Comparison of ENCODE assay signal across 19 cellular contexts in genomic region chr6:31125162-31125561, GRCh38. TPM values are rescaled to one million over a fixed set of nuclear protein-coding genes. Genes with fewer than 3 reads are reported as not detected.
A peak's percentile ranks its signal among the peaks of the same experiment; 100 is the strongest.
DNase-seq lines count a peak whose midpoint lies in the region; ATAC-seq and TF ChIP-seq lines count a peak whose summit lies in the region.
"Had no signal": no experiment of that assay in that cellular context is flagged by ENCODE, and none has a peak within 500 bp of the region (broad histone marks: within the 10 kb centered on the region; RNA-seq: fewer than 3 reads in every experiment).

No MANE protein-coding gene starts in this region.

- WGBS in testis, 2 donors = 54 to 59% methylated on average over 8 of the region's 8 CpGs

- H3K9me3 ChIP-seq in lower lobe of right lung (no peaks in the 10 kb centered on the region), testis (no peaks in the 10 kb centered on the region)

- DNase-seq in A172 (ENCODE audit: low spot score) = peak; percentile 69
- DNase-seq in LoVo (ENCODE audit: low spot score) = peak; percentile 15
- peak; percentile 47 to 92 for DNase-seq in dermis microvascular lymphatic vessel endothelial cell (ENCODE audit: low read depth in 2 of 2)
- DNase-seq in lower lobe of right lung = peak; percentile 61
- no peak for DNase-seq in NCI-H524 (lab: John Stamatoyannopoulos, UW)
- no peak for DNase-seq in testis
- DNase-seq in natural killer cell treated with Interleukin-12 subunit alpha and Interleukin-12 subunit beta and Interleukin-15 and Interleukin-18, amount 100 ng/mL, for 72 hours (ENCODE audit: low spot score) = no peak
- DNase-seq: activated CD4-positive, alpha-beta memory T cell treated with anti-CD3 and anti-CD28 coated beads for 36 hours; dorsolateral prefrontal cortex; GOT3; hypothalamus; NCI-H774; nephron progenitor cell; stimulated activated CD4-positive, alpha-beta T cell treated with anti-CD3 and anti-CD28 coated beads, Interleukin-2, amount 100 ng/mL, for 24 hours; stimulated activated naive CD4-positive, alpha-beta T cell treated with Interleukin-2 at 50 U/mL for 16 hours; T-helper 1 cell had no signal

- intact Hi-C loops in lower lobe of right lung (cut with DNase I) (no loop called here), testis (cut with DNase I; ENCODE audit: low total_unique reads) (no loop called here)

- ATAC-seq in lower lobe of right lung (peak; percentile 64 to 74), GM19351 (IDR thresholded peaks at IDR 0.05; ENCODE audit: unreplicated experiment) (no peak)
- ATAC-seq in natural killer cell treated with Interleukin-12 subunit alpha and Interleukin-12 subunit beta and Interleukin-15 and Interleukin-18, amount 100 ng/mL, for 72 hours = no peak

- no peak overlapping the region for H3K4me3 ChIP-seq in lower lobe of right lung
- H3K4me3 ChIP-seq in testis = no peak overlapping the region
- H3K4me3 ChIP-seq: dorsolateral prefrontal cortex had no signal

- H3K27ac Mint-ChIP-seq in natural killer cell treated with Interleukin-12 subunit alpha and Interleukin-12 subunit beta and Interleukin-15 and Interleukin-18, amount 100 ng/mL, for 72 hours = no peak overlapping the region
- H3K27ac Mint-ChIP-seq: activated CD4-positive, alpha-beta memory T cell treated with anti-CD3 and anti-CD28 coated beads for 36 hours; nephron progenitor cell had no signal

- no peak for TF ChIP-seq POLR2A in testis (IDR thresholded peaks at IDR 0.05)

- H3K4me1 ChIP-seq in lower lobe of right lung (peaks cover 17% of the 10 kb centered on the region), testis (peaks cover 11% of the 10 kb centered on the region)

- peaks cover 7 to 15% of the 10 kb centered on the region in 2 donors for H3K27me3 Mint-ChIP-seq in natural killer cell treated with Interleukin-12 subunit alpha and Interleukin-12 subunit beta and Interleukin-15 and Interleukin-18, amount 100 ng/mL, for 72 hours

- no peaks in the 10 kb centered on the region for H3K36me3 Mint-ChIP-seq in natural killer cell treated with Interleukin-12 subunit alpha and Interleukin-12 subunit beta and Interleukin-15 and Interleukin-18, amount 100 ng/mL, for 72 hours
- H3K36me3 Mint-ChIP-seq: activated CD4-positive, alpha-beta memory T cell treated with anti-CD3 and anti-CD28 coated beads for 36 hours had no signal

- H3K27ac ChIP-seq in lower lobe of right lung (no peak overlapping the region), testis (no peak overlapping the region)
- H3K27ac ChIP-seq: dorsolateral prefrontal cortex, KMS-11 had no signal

- H3K36me3 ChIP-seq in lower lobe of right lung (no peaks in the 10 kb centered on the region), testis (ENCODE audit: low read depth, missing control alignments) (no peaks in the 10 kb centered on the region)

- H3K27me3 ChIP-seq in lower lobe of right lung (ENCODE audit: low read depth) = no peaks in the 10 kb centered on the region
- H3K27me3 ChIP-seq in testis = no peaks in the 10 kb centered on the region

- no peak for TF ChIP-seq CTCF in lower lobe of right lung (IDR thresholded peaks at IDR 0.05)
- TF ChIP-seq CTCF in testis (IDR thresholded peaks at IDR 0.05) = no peak

- H3K9me3 Mint-ChIP-seq in natural killer cell treated with Interleukin-12 subunit alpha and Interleukin-12 subunit beta and Interleukin-15 and Interleukin-18, amount 100 ng/mL, for 72 hours = no peaks in the 10 kb centered on the region
- H3K9me3 Mint-ChIP-seq: activated CD4-positive, alpha-beta memory T cell treated with anti-CD3 and anti-CD28 coated beads for 36 hours; nephron progenitor cell had no signal

- H3K4me1 Mint-ChIP-seq in natural killer cell treated with Interleukin-12 subunit alpha and Interleukin-12 subunit beta and Interleukin-15 and Interleukin-18, amount 100 ng/mL, for 72 hours (ENCODE audit: low read depth in 2 of 2) = peaks cover 4% of the 10 kb centered on the region in 2 donors

- no peak overlapping the region for H3K4me3 Mint-ChIP-seq in natural killer cell treated with Interleukin-12 subunit alpha and Interleukin-12 subunit beta and Interleukin-15 and Interleukin-18, amount 100 ng/mL, for 72 hours
- H3K4me3 Mint-ChIP-seq: activated CD4-positive, alpha-beta memory T cell treated with anti-CD3 and anti-CD28 coated beads for 36 hours; nephron progenitor cell had no signal

RNA-seq across cellular contexts. Expression of gene CDSN, which starts 4.9 kb away (rescaled TPM):
- total RNA-seq in A172 (2014; rRNA removed; shearing (Covaris generic)) = not detected in 2 replicates
- total RNA-seq in dermis microvascular lymphatic vessel endothelial cell = under 0.01 TPM in 1 of 2 replicates, not detected in the other
- not detected for total RNA-seq in lower lobe of right lung
- under 1 TPM in 1 of 2 donors, not detected in 1; 0.06 TPM for total RNA-seq in testis
- polyA plus RNA-seq in testis (ENCODE audit: insufficient read depth, low read depth, low replicate concordance) = 0.32 TPM
- not detected for total RNA-seq in natural killer cell treated with Interleukin-12 subunit alpha and Interleukin-12 subunit beta and Interleukin-15 and Interleukin-18, amount 100 ng/mL, for 72 hours
- total RNA-seq: activated CD4-positive, alpha-beta memory T cell treated with anti-CD3 and anti-CD28 coated beads for 36 hours; dorsolateral prefrontal cortex; G401 had no signal

RNA-seq across cellular contexts. Expression of gene PSORS1C1, which starts 10.6 kb away (rescaled TPM):
- total RNA-seq in A172 (2014; rRNA removed; shearing (Covaris generic)) = 1.1 and 3.4 TPM in 2 replicates
- 3.7 and 3.8 TPM in 2 replicates for total RNA-seq in dermis microvascular lymphatic vessel endothelial cell
- total RNA-seq in lower lobe of right lung = 10.5 TPM
- 10 to 100 TPM; 28.0 to 32.7 TPM for total RNA-seq in testis
- polyA plus RNA-seq in testis (ENCODE audit: insufficient read depth, low read depth, low replicate concordance) = 126 TPM
- not detected for total RNA-seq in natural killer cell treated with Interleukin-12 subunit alpha and Interleukin-12 subunit beta and Interleukin-15 and Interleukin-18, amount 100 ng/mL, for 72 hours
- total RNA-seq: activated CD4-positive, alpha-beta memory T cell treated with anti-CD3 and anti-CD28 coated beads for 36 hours; G401 had no signal

RNA-seq across cellular contexts. Expression of gene C6orf15, which starts 12.8 kb away (rescaled TPM):
- 2.4 TPM in 2 replicates for total RNA-seq in A172 (2014; rRNA removed; shearing (Covaris generic))
- total RNA-seq in dermis microvascular lymphatic vessel endothelial cell = not detected in 2 replicates
- not detected for total RNA-seq in lower lobe of right lung
- not detected for total RNA-seq in testis
- not detected for polyA plus RNA-seq in testis (ENCODE audit: insufficient read depth, low read depth, low replicate concordance)
- total RNA-seq in natural killer cell treated with Interleukin-12 subunit alpha and Interleukin-12 subunit beta and Interleukin-15 and Interleukin-18, amount 100 ng/mL, for 72 hours = not detected
- total RNA-seq: activated CD4-positive, alpha-beta memory T cell treated with anti-CD3 and anti-CD28 coated beads for 36 hours; dorsolateral prefrontal cortex; G401 had no signal

RNA-seq across cellular contexts. Expression of gene PSORS1C2, which starts 13.7 kb away (rescaled TPM):
- not detected in 2 replicates for total RNA-seq in A172 (2014; rRNA removed; shearing (Covaris generic))
- not detected in 2 replicates for total RNA-seq in dermis microvascular lymphatic vessel endothelial cell
- not detected for total RNA-seq in lower lobe of right lung
- not detected for total RNA-seq in testis
- not detected for polyA plus RNA-seq in testis (ENCODE audit: insufficient read depth, low read depth, low replicate concordance)
- not detected for total RNA-seq in natural killer cell treated with Interleukin-12 subunit alpha and Interleukin-12 subunit beta and Interleukin-15 and Interleukin-18, amount 100 ng/mL, for 72 hours
- total RNA-seq: activated CD4-positive, alpha-beta memory T cell treated with anti-CD3 and anti-CD28 coated beads for 36 hours; dorsolateral prefrontal cortex; G401 had no signal

RNA-seq across cellular contexts. Expression of gene CCHCR1, which starts 32.4 kb away (rescaled TPM):
- 18.9 and 24.8 TPM in 2 replicates for total RNA-seq in A172 (2014; rRNA removed; shearing (Covaris generic))
- total RNA-seq in dermis microvascular lymphatic vessel endothelial cell = 11.1 and 11.8 TPM in 2 replicates
- 16.5 TPM for total RNA-seq in lower lobe of right lung
- 10 to 100 TPM; 86.4 to 93.2 TPM for total RNA-seq in testis
- polyA plus RNA-seq in testis (ENCODE audit: insufficient read depth, low read depth, low replicate concordance) = 174 TPM
- 10 to 100 TPM; 29.2 to 54.1 TPM for total RNA-seq in natural killer cell treated with Interleukin-12 subunit alpha and Interleukin-12 subunit beta and Interleukin-15 and Interleukin-18, amount 100 ng/mL, for 72 hours

Comparison
In these comparisons a context has a peak if more than half of its experiments do, and no peak if none do; other contexts are left out.
1. DNase-seq: peak in A172 (single experiment), LoVo (single experiment), dermis microvascular lymphatic vessel endothelial cell (2 of 2) and lower lobe of right lung (single experiment); none in NCI-H524 (0 of 2), testis (single experiment) and natural killer cell treated with Interleukin-12 subunit alpha and Interleukin-12 subunit beta and Interleukin-15 and Interleukin-18, amount 100 ng/mL, for 72 hours (single experiment).
2. ATAC-seq: peak in lower lobe of right lung (2 of 2); none in natural killer cell treated with Interleukin-12 subunit alpha and Interleukin-12 subunit beta and Interleukin-15 and Interleukin-18, amount 100 ng/mL, for 72 hours (0 of 2) and GM19351 (single experiment).